1 cellular context compared by ENCODE assay signal in the genomic region with DNA sequence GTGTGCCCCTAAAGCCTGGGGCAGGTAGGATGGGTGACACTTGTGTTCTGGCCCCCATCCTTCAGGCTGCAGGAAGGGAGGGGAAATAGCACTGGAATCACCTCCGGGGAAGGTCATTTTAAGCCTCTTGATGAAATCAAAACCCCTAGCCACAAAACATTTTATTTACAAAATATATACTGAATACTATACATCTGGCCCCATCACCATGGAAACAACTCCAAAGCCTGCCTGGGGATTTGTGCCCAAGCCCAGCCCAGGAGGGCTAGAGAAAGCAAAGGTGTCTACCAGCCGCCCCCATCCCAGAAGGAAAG.
TF ChIP-seq lines count a peak whose summit lies in the region.

No MANE protein-coding gene starts in this region.

TF ChIP-seq in HEK293T, 16 proteins besides CTCF, POLR2A, EP300 and RAD21 (continued from another document):
- no peak for TF ChIP-seq TARDBP (IDR thresholded peaks at IDR 0.05)
- TF ChIP-seq SUZ12 (IDR thresholded peaks at IDR 0.05): no peak
- no peak for TF ChIP-seq NFRKB (IDR thresholded peaks at IDR 0.05)
- TF ChIP-seq FOXM1 (IDR thresholded peaks at IDR 0.05; ENCODE audit: borderline replicate concordance): no peak
- no peak for TF ChIP-seq HDGF (IDR thresholded peaks at IDR 0.05; ENCODE audit: borderline replicate concordance)
